Comparison of ENCODE assay signal across 1 cellular context in genomic region chr17:30894236-30894635, GRCh38.
TF ChIP-seq lines count a peak whose summit lies in the region.

No MANE protein-coding gene starts in this region.

TF ChIP-seq in K562, 482 proteins besides CTCF, POLR2A, EP300 and RAD21:
- TF ChIP-seq MEIS2 (IDR thresholded peaks at IDR 0.05; ENCODE audit: partially characterized antibody) (peak; percentile 54), L3MBTL2 (IDR thresholded peaks at IDR 0.05) (no peak), PBX2 (CRISPR knock-in tag; IDR thresholded peaks at IDR 0.05; ENCODE audit: low read depth) (no peak), PBX2 (tag; conservative IDR thresholded peaks at IDR 0.05; ENCODE audit: low read depth) (peak; percentile 51)
TF ChIP-seq in K562: peak in this region for 2.
